Comparison of ENCODE assay signal across 33 cellular contexts in genomic region chr4:168802222-168802621, GRCh38.
"Had no signal": no experiment of that assay in that cellular context is flagged by ENCODE, and none has a peak within 500 bp of the region (broad histone marks: within the 10 kb centered on the region; RNA-seq: fewer than 3 reads in every experiment).

No MANE protein-coding gene starts in this region.

- H3K9me3 Mint-ChIP-seq: activated CD8-positive, alpha-beta T cell treated with anti-CD3 and anti-CD28 coated beads for 36 hours; activated naive CD4-positive, alpha-beta T cell treated with anti-CD3 and anti-CD28 coated beads for 36 hours; activated naive CD4-positive, alpha-beta T cell treated with anti-CD3 and anti-CD28 coated beads, Interleukin-2, amount 50 U/mL, for 24 hours; activated naive CD8-positive, alpha-beta T cell treated with anti-CD3 and anti-CD28 coated beads, Interleukin-2, amount 50 U/mL, for 24 hours; activated T-helper 2 cell treated with anti-CD3 and anti-CD28 coated beads, Interferon-gamma antibody, Interleukin-2, Interleukin-4, amounts not matched to agents 10 μg/mL and 5 μg/mL and 100 μg/mL, durations not matched to agents 14 hours and 24 hours and 36 hours; dendritic cell treated with granulocyte-macrophage colony-stimulating factor and Interleukin-4, amounts not matched to agents 40 ng/mL and 50 ng/mL, for 4 days; T-helper 2 cell treated with Interferon-gamma antibody and Interleukin-4, amounts not matched to agents 5 μg/mL and 100 μg/mL, for 36 hours had no signal

- DNase-seq: activated B cell treated with CpG ODN at 0.5 μM for 24 hours; activated CD4-positive, alpha-beta T cell treated with anti-CD3 and anti-CD28 coated beads for 48 hours; activated CD4-positive, alpha-beta T cell treated with anti-CD3 and anti-CD28 coated beads, Interleukin-2, amount 50 U/mL, for 1 hour; activated CD4-positive, alpha-beta T cell treated with anti-CD3 and anti-CD28 coated beads, Interleukin-2, amount 50 U/mL, for 48 hours; activated CD8-positive, alpha-beta memory T cell treated with anti-CD3 and anti-CD28 coated beads for 24 hours; activated CD8-positive, alpha-beta T cell treated with anti-CD3 and anti-CD28 coated beads for 36 hours; activated effector memory CD4-positive, alpha-beta T cell treated with anti-CD3 and anti-CD28 coated beads, Interleukin-2, amount 50 U/mL, for 16 hours; activated naive CD4-positive, alpha-beta T cell treated with anti-CD3 and anti-CD28 coated beads for 36 hours; activated naive CD8-positive, alpha-beta T cell treated with anti-CD3 and anti-CD28 coated beads for 36 hours; activated naive CD8-positive, alpha-beta T cell treated with anti-CD3 and anti-CD28 coated beads, Interleukin-2, amount 50 U/mL, for 24 hours; activated T-cell treated with anti-CD3 and anti-CD28 coated beads, Interleukin-2, amount 50 U/mL, for 48 hours; adrenal gland; amygdala; aorta; body of pancreas; caudate nucleus; colonic mucosa; dorsolateral prefrontal cortex; effector memory CD4-positive, alpha-beta T cell; endodermal cell; foreskin fibroblast; head of caudate nucleus; T-helper 17 cell; T1000; WERI-Rb-1 had no signal

- H3K27me3 ChIP-seq: adrenal gland, body of pancreas, colonic mucosa had no signal

- FAIRE-seq: frontal cortex had no signal

- H3K4me1 Mint-ChIP-seq: activated B cell treated with CpG ODN at 0.5 μM for 24 hours; activated naive CD4-positive, alpha-beta T cell treated with anti-CD3 and anti-CD28 coated beads, Interleukin-2, amount 50 U/mL, for 24 hours; activated naive CD8-positive, alpha-beta T cell treated with anti-CD3 and anti-CD28 coated beads, Interleukin-2, amount 50 U/mL, for 24 hours; T-helper 17 cell had no signal

- H3K4me3 Mint-ChIP-seq: activated B cell treated with CpG ODN at 0.5 μM for 24 hours; activated CD8-positive, alpha-beta T cell treated with anti-CD3 and anti-CD28 coated beads for 36 hours; activated naive CD4-positive, alpha-beta T cell treated with anti-CD3 and anti-CD28 coated beads for 36 hours; activated naive CD4-positive, alpha-beta T cell treated with anti-CD3 and anti-CD28 coated beads, Interleukin-2, amount 50 U/mL, for 24 hours; activated naive CD8-positive, alpha-beta T cell treated with anti-CD3 and anti-CD28 coated beads for 36 hours; activated naive CD8-positive, alpha-beta T cell treated with anti-CD3 and anti-CD28 coated beads, Interleukin-2, amount 50 U/mL, for 24 hours; activated T-helper 1 cell treated with anti-CD3 and anti-CD28 coated beads, Interleukin-12 subunit alpha, Interleukin-12 subunit beta, Interleukin-2, Interleukin-4 antibody, amounts not matched to agents 30 ng/mL and 10 ng/mL and 1 ng/mL, durations not matched to agents 14 hours and 24 hours and 36 hours; dendritic cell treated with granulocyte-macrophage colony-stimulating factor and Interleukin-4, amounts not matched to agents 40 ng/mL and 50 ng/mL, for 4 days; endodermal cell; T-helper 17 cell; T-helper 2 cell treated with Interferon-gamma antibody and Interleukin-4, amounts not matched to agents 5 μg/mL and 100 μg/mL, for 36 hours had no signal

- H3K27me3 Mint-ChIP-seq: activated CD8-positive, alpha-beta T cell treated with anti-CD3 and anti-CD28 coated beads for 36 hours; dendritic cell treated with granulocyte-macrophage colony-stimulating factor and Interleukin-4, amounts not matched to agents 40 ng/mL and 50 ng/mL, for 4 days had no signal

- ATAC-seq: activated CD4-positive, CD25-positive, alpha-beta regulatory T cell treated with anti-CD3 and anti-CD28 coated beads, Interleukin-2, amount 50 U/mL, for 24 hours; activated CD8-positive, alpha-beta T cell treated with anti-CD3 and anti-CD28 coated beads for 36 hours; activated naive CD8-positive, alpha-beta T cell treated with anti-CD3 and anti-CD28 coated beads, Interleukin-2, amount 50 U/mL, for 24 hours; body of pancreas; esophagus mucosa; T-helper 17 cell had no signal

- H3K4me1 ChIP-seq: body of pancreas, colonic mucosa had no signal

- H3K36me3 ChIP-seq: adrenal gland, colonic mucosa, WERI-Rb-1 had no signal

- H3K27ac ChIP-seq: adrenal gland, body of pancreas, colonic mucosa, dorsolateral prefrontal cortex, WERI-Rb-1 had no signal

- H3K9me3 ChIP-seq: adrenal gland, body of pancreas, colonic mucosa had no signal

- H3K27ac Mint-ChIP-seq: activated B cell treated with CpG ODN at 0.5 μM for 24 hours; activated CD8-positive, alpha-beta T cell treated with anti-CD3 and anti-CD28 coated beads for 36 hours; activated naive CD4-positive, alpha-beta T cell treated with anti-CD3 and anti-CD28 coated beads for 36 hours; activated naive CD4-positive, alpha-beta T cell treated with anti-CD3 and anti-CD28 coated beads, Interleukin-2, amount 50 U/mL, for 24 hours; activated naive CD8-positive, alpha-beta T cell treated with anti-CD3 and anti-CD28 coated beads for 36 hours; activated naive CD8-positive, alpha-beta T cell treated with anti-CD3 and anti-CD28 coated beads, Interleukin-2, amount 50 U/mL, for 24 hours; activated T-helper 1 cell treated with anti-CD3 and anti-CD28 coated beads, Interleukin-12 subunit alpha, Interleukin-12 subunit beta, Interleukin-2, Interleukin-4 antibody, amounts not matched to agents 30 ng/mL and 10 ng/mL and 1 ng/mL, durations not matched to agents 14 hours and 24 hours and 36 hours; activated T-helper 2 cell treated with anti-CD3 and anti-CD28 coated beads, Interferon-gamma antibody, Interleukin-2, Interleukin-4, amounts not matched to agents 10 μg/mL and 5 μg/mL and 100 μg/mL, durations not matched to agents 14 hours and 24 hours and 36 hours; T-helper 17 cell; T-helper 2 cell treated with Interferon-gamma antibody and Interleukin-4, amounts not matched to agents 5 μg/mL and 100 μg/mL, for 36 hours had no signal

- H3K4me3 ChIP-seq: adrenal gland, body of pancreas, colonic mucosa, dorsolateral prefrontal cortex had no signal

- H3K36me3 Mint-ChIP-seq: activated naive CD4-positive, alpha-beta T cell treated with anti-CD3 and anti-CD28 coated beads, Interleukin-2, amount 50 U/mL, for 24 hours; activated naive CD8-positive, alpha-beta T cell treated with anti-CD3 and anti-CD28 coated beads for 36 hours had no signal
